ENCODE assay signal across 8 cellular contexts in the genomic region with DNA sequence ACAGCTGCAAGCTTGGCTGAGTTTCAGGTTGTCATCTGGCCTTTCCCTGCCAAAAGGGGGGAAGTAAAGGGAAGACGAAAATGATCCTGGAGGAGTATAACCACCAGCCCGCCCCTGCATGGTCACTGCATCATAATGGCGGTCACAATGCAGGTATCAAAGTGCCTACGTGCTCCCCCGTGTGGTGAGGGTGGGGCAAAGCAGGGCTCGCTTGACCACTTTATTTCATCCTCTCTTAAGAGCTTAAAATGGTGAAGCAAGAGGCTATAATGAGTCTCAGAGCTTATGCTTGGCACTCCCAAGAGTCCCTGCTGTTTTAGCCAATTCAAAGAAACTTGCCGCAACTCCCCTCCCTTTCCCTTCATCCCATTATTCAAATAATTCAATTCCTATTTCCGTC.
DNase-seq lines count a peak whose midpoint lies in the region; ATAC-seq and TF ChIP-seq lines count a peak whose summit lies in the region.

No MANE protein-coding gene starts in this region.

- TF ChIP-seq POLR2A in gastrocnemius medialis (IDR thresholded peaks at IDR 0.05): no peak

- H3K27me3 ChIP-seq in DND-41 (ENCODE audit: insufficient read depth, low read length, poor library complexity): no peaks in the 10 kb centered on the region
- H3K27me3 ChIP-seq in gastrocnemius medialis: no peaks in the 10 kb centered on the region

- in situ Hi-C loops in SK-MEL-5 (cut with HindIII; ENCODE audit: low pct_unique_long_range_greater_than_20kb, low sequenced_read_pairs) (no loop called here), gastrocnemius medialis (cut with MboI; ENCODE audit: low sequenced_read_pairs in 4 of 4) (loop anchor here in 1 of 4 donors (25.0 kb wide), 1 partner anchor 428 kb away; no protein-coding TSS in a partner anchor), G401 (cut with HindIII; ENCODE audit: low sequenced_read_pairs) (no loop called here)

- H3K9ac ChIP-seq in DND-41 (ENCODE audit: low read depth, low read length): no peak overlapping the region

- no peaks in the 10 kb centered on the region for H4K20me1 ChIP-seq in DND-41 (ENCODE audit: insufficient read depth, low read length)

- intact Hi-C loops in gastrocnemius medialis (cut with DNase I; ENCODE audit: low total_unique reads): no loop called here

- TF ChIP-seq CTCF in DND-41 (IDR thresholded peaks at IDR 0.05; ENCODE audit: borderline replicate concordance, extremely low read depth, low read length, poor library complexity, severe bottlenecking) (peak; percentile 40), gastrocnemius medialis (IDR thresholded peaks at IDR 0.05 in 4 of 5, conservative IDR thresholded peaks at IDR 0.05 in 1 of 5) (peak in 1 of 5 experiments; percentile 35)

- no peaks in the 10 kb centered on the region for H3K4me1 ChIP-seq in DND-41 (ENCODE audit: insufficient read depth, low read length)
- H3K4me1 ChIP-seq in gastrocnemius medialis: no peaks in the 10 kb centered on the region

- ATAC-seq in DND-41 (ENCODE audit: insufficient read depth, low read depth): no peak
- ATAC-seq in GM21825 (IDR thresholded peaks at IDR 0.05; ENCODE audit: unreplicated experiment): peak; percentile 65
- no peak for ATAC-seq in gastrocnemius medialis

- H3K4me3 ChIP-seq in DND-41 (ENCODE audit: low read depth in 1 of 2, low read length in 2 of 2) (no peak overlapping the region), gastrocnemius medialis (no peak overlapping the region)

- no peak for DNase-seq in DND-41
- peak; percentile 63 for DNase-seq in SK-MEL-5 (ENCODE audit: low read depth, low spot score)
- DNase-seq in islet precursor cell: peak; percentile 51
- DNase-seq in gastrocnemius medialis: no peak
- DNase-seq in activated CD4-positive, alpha-beta T cell treated with anti-CD3 and anti-CD28 coated beads for 1 hour: no peak
- DNase-seq in dedifferentiated amniotic fluid mesenchymal stem cell (ENCODE audit: extremely low spot score): no peak
- no peak for DNase-seq in G401 (ENCODE audit: low spot score)

- no peak overlapping the region for H3K4me2 ChIP-seq in DND-41 (ENCODE audit: insufficient read depth, low read length)

- H3K9me3 ChIP-seq in DND-41 (ENCODE audit: insufficient read depth, low read length, severe bottlenecking) (no peaks in the 10 kb centered on the region), gastrocnemius medialis (no peaks in the 10 kb centered on the region)

- H3K36me3 ChIP-seq in DND-41 (ENCODE audit: insufficient read depth, low read length) (no peaks in the 10 kb centered on the region), gastrocnemius medialis (no peaks in the 10 kb centered on the region)

- no peak overlapping the region for H3K27ac ChIP-seq in DND-41 (ENCODE audit: low read length)
- no peak overlapping the region for H3K27ac ChIP-seq in gastrocnemius medialis

- H3K79me2 ChIP-seq in DND-41 (ENCODE audit: insufficient read depth, low read length): no peaks in the 10 kb centered on the region

- no peak overlapping the region for H2AFZ ChIP-seq in DND-41 (ENCODE audit: low read depth, low read length)

Comparison
In these comparisons a context has a peak if more than half of its experiments do, and no peak if none do; other contexts are left out.
1. DNase-seq: peak in SK-MEL-5 (single experiment) and islet precursor cell (single experiment); none in DND-41 (single experiment), gastrocnemius medialis (0 of 2), activated CD4-positive, alpha-beta T cell treated with anti-CD3 and anti-CD28 coated beads for 1 hour (single experiment), dedifferentiated amniotic fluid mesenchymal stem cell (single experiment) and G401 (single experiment).